Comparison of ENCODE assay signal across 19 cellular contexts in genomic region chr2:240631561-240632290, GRCh38. TPM values are rescaled to one million over a fixed set of nuclear protein-coding genes. Genes with fewer than 3 reads are reported as not detected.
"Had no signal": no experiment of that assay in that cellular context is flagged by ENCODE, and none has a peak within 500 bp of the region (broad histone marks: within the 10 kb centered on the region; RNA-seq: fewer than 3 reads in every experiment).

No MANE protein-coding gene starts in this region.

- ATAC-seq: esophagus mucosa; naive thymus-derived CD8-positive, alpha-beta T cell; psoas muscle had no signal

- H3K27me3 Mint-ChIP-seq: naive thymus-derived CD8-positive, alpha-beta T cell had no signal

- H3K4me3 Mint-ChIP-seq: memory B cell; naive thymus-derived CD8-positive, alpha-beta T cell had no signal

- DNase-seq: activated CD4-positive, alpha-beta T cell treated with anti-CD3 and anti-CD28 coated beads, Interleukin-2, amount 50 U/mL, for 1 hour; activated naive CD4-positive, alpha-beta T cell treated with anti-CD3 and anti-CD28 coated beads, Interleukin-2, amount 50 U/mL, for 16 hours; activated T-cell treated with anti-CD3 and anti-CD28 coated beads for 4 hours; nucleus accumbens; stimulated activated CD4-positive, alpha-beta T cell treated with anti-CD3 and anti-CD28 coated beads, Interleukin-12 subunit alpha, Interleukin-12 subunit beta, amount 100 ng/mL, for 4 hours; stimulated activated CD4-positive, alpha-beta T cell treated with anti-CD3 and anti-CD28 coated beads, Interleukin-2, amount 100 ng/mL, for 24 hours; T-helper 2 cell; testis had no signal

- H3K27ac Mint-ChIP-seq: memory B cell; naive thymus-derived CD8-positive, alpha-beta T cell had no signal

- H3K4me3 ChIP-seq: hepatocyte, left ventricle myocardium inferior, psoas muscle, stomach, testis had no signal

RNA-seq across cellular contexts. Expression of gene AQP12B, which starts 51.0 kb away (rescaled TPM):
- total RNA-seq: astrocyte; bronchial epithelial cell; esophagus mucosa; hepatocyte; left ventricle myocardium inferior; mucosa of gallbladder; naive thymus-derived CD8-positive, alpha-beta T cell; psoas muscle; testis; urinary bladder had no signal

RNA-seq across cellular contexts. Expression of gene AQP12A, which starts 59.9 kb away (rescaled TPM):
- total RNA-seq: astrocyte; bronchial epithelial cell; esophagus mucosa; hepatocyte; left ventricle myocardium inferior; mucosa of gallbladder; naive thymus-derived CD8-positive, alpha-beta T cell; psoas muscle; stomach; testis; urinary bladder had no signal
